9 cellular contexts compared by ENCODE assay signal in the genomic region with DNA sequence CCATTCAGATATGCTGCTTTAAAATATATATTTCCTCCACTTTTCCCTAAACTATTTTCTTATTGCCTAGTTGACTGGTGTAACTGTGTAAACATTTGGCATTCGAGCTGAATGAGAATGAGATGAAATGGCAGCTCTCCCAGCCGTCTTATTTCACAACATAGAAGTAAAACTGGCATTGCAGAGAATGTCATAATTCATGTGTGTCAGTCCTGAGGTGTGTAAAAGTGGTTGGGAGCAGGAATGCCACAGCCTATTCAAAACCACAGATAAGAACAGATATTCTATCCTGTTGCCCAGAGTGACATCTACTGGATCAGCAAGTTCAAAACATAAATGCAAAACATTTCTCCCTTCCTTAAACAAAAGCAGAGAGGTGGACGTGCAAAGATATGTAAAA.
A peak's percentile ranks its signal among the peaks of the same experiment; 100 is the strongest.
DNase-seq lines count a peak whose midpoint lies in the region; ATAC-seq and TF ChIP-seq lines count a peak whose summit lies in the region.
"Had no signal": no experiment of that assay in that cellular context is flagged by ENCODE, and none has a peak within 500 bp of the region (broad histone marks: within the 10 kb centered on the region; RNA-seq: fewer than 3 reads in every experiment).

No MANE protein-coding gene starts in this region.

- no peaks in the 10 kb centered on the region for H3K9me3 Mint-ChIP-seq in stimulated activated effector memory CD8-positive, alpha-beta T cell treated with anti-CD3 and anti-CD28 coated beads, Interleukin-12 subunit alpha, Interleukin-12 subunit beta, amount 100 ng/mL, for 72 hours

- TF ChIP-seq CTCF in AG04450 (IDR thresholded peaks at IDR 0.05; ENCODE audit: low read depth, low read length): peak; percentile 41

- POLR2A ChIA-PET in AG04450 (lab: Yijun Ruan, JAX): no interaction called here

- peak; percentile 83 for ATAC-seq in SK-N-SH treated with all-trans-retinoic acid at 6 μM for 48 hours
- ATAC-seq in HG03175 (IDR thresholded peaks at IDR 0.05; ENCODE audit: unreplicated experiment): no peak
- ATAC-seq in stimulated activated effector memory CD8-positive, alpha-beta T cell treated with anti-CD3 and anti-CD28 coated beads, Interleukin-12 subunit alpha, Interleukin-12 subunit beta, amount 100 ng/mL, for 72 hours: no peak

- CTCF ChIA-PET in AG04450 (lab: Charles Lee): interaction anchor here (0.6 to 1.8 kb wide), 5 partner anchors 13 to 198 kb away, joined by 3 to 9 read pairs (median 4); no protein-coding TSS in a partner anchor

- H3K27ac Mint-ChIP-seq in stimulated activated effector memory CD8-positive, alpha-beta T cell treated with anti-CD3 and anti-CD28 coated beads, Interleukin-12 subunit alpha, Interleukin-12 subunit beta, amount 100 ng/mL, for 72 hours: no peak overlapping the region

- no peaks in the 10 kb centered on the region for H3K27me3 ChIP-seq in AG04450 (ENCODE audit: control insufficient read depth, insufficient read depth, low read length)

- no peak overlapping the region for H3K4me3 ChIP-seq in AG04450 (ENCODE audit: low read depth, low read length)

- H3K9me3 ChIP-seq in AG04450 (ENCODE audit: control insufficient read depth, insufficient read depth, low read length): no peaks in the 10 kb centered on the region

- H3K27ac ChIP-seq in AG04450 (ENCODE audit: low read depth, low read length): no peak overlapping the region

- TF ChIP-seq EP300 in Ishikawa (IDR thresholded peaks at IDR 0.05; ENCODE audit: borderline replicate concordance): no peak; the same call in 1 of the 2 replicates

- peak; percentile 76 for TF ChIP-seq RAD21 in Ishikawa (IDR thresholded peaks at IDR 0.05; ENCODE audit: low read depth)

- H3K4me1 Mint-ChIP-seq in stimulated activated effector memory CD8-positive, alpha-beta T cell treated with anti-CD3 and anti-CD28 coated beads, Interleukin-12 subunit alpha, Interleukin-12 subunit beta, amount 100 ng/mL, for 72 hours: no peaks in the 10 kb centered on the region

- DNase-seq in AG04450 (ENCODE audit: low read depth, low spot score): peak; percentile 59
- peak; percentile 81 for DNase-seq in iris pigment epithelial cell (ENCODE audit: low read depth)
- DNase-seq in NOMO-1 treated with DMSO at 0.1 percent for 48 hours (lab: John Stamatoyannopoulos, UW; ENCODE audit: unreplicated experiment): no peak
- DNase-seq in stimulated activated effector memory CD8-positive, alpha-beta T cell treated with anti-CD3 and anti-CD28 coated beads, Interleukin-12 subunit alpha, Interleukin-12 subunit beta, amount 100 ng/mL, for 72 hours (ENCODE audit: low spot score in 2 of 2): no peak
- no peak for DNase-seq in 8988T
- DNase-seq: activated naive CD4-positive, alpha-beta T cell treated with Interleukin-2 at 50 U/mL for 16 hours had no signal

- H3K4me3 Mint-ChIP-seq in stimulated activated effector memory CD8-positive, alpha-beta T cell treated with anti-CD3 and anti-CD28 coated beads, Interleukin-12 subunit alpha, Interleukin-12 subunit beta, amount 100 ng/mL, for 72 hours: no peak overlapping the region

- no peaks in the 10 kb centered on the region for H3K36me3 Mint-ChIP-seq in stimulated activated effector memory CD8-positive, alpha-beta T cell treated with anti-CD3 and anti-CD28 coated beads, Interleukin-12 subunit alpha, Interleukin-12 subunit beta, amount 100 ng/mL, for 72 hours

TF ChIP-seq in Ishikawa, 13 proteins besides CTCF, POLR2A, EP300 and RAD21:
- TF ChIP-seq TEAD4 (IDR thresholded peaks at IDR 0.05) (peak; percentile 55; the same call in 1 of the 2 replicates), YY1 (IDR thresholded peaks at IDR 0.05; ENCODE audit: low read depth) (no peak), CEBPB (IDR thresholded peaks at IDR 0.05) (peak; percentile 85), NFIC (IDR thresholded peaks at IDR 0.05) (peak; percentile 52; the same call in 1 of the 2 replicates)
TF ChIP-seq in Ishikawa: peak in this region for 3.

TF ChIP-seq in SK-N-SH treated with all-trans-retinoic acid at 6 μM for 48 hours, 23 proteins besides CTCF, POLR2A, EP300 and RAD21:
- TF ChIP-seq, protein P1, sequence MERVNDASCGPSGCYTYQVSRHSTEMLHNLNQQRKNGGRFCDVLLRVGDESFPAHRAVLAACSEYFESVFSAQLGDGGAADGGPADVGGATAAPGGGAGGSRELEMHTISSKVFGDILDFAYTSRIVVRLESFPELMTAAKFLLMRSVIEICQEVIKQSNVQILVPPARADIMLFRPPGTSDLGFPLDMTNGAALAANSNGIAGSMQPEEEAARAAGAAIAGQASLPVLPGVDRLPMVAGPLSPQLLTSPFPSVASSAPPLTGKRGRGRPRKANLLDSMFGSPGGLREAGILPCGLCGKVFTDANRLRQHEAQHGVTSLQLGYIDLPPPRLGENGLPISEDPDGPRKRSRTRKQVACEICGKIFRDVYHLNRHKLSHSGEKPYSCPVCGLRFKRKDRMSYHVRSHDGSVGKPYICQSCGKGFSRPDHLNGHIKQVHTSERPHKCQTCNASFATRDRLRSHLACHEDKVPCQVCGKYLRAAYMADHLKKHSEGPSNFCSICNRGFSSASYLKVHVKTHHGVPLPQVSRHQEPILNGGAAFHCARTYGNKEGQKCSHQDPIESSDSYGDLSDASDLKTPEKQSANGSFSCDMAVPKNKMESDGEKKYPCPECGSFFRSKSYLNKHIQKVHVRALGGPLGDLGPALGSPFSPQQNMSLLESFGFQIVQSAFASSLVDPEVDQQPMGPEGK (CRISPR knock-in tag; IDR thresholded peaks at IDR 0.05; ENCODE audit: borderline replicate concordance): no peak
- TF ChIP-seq, protein P2, sequence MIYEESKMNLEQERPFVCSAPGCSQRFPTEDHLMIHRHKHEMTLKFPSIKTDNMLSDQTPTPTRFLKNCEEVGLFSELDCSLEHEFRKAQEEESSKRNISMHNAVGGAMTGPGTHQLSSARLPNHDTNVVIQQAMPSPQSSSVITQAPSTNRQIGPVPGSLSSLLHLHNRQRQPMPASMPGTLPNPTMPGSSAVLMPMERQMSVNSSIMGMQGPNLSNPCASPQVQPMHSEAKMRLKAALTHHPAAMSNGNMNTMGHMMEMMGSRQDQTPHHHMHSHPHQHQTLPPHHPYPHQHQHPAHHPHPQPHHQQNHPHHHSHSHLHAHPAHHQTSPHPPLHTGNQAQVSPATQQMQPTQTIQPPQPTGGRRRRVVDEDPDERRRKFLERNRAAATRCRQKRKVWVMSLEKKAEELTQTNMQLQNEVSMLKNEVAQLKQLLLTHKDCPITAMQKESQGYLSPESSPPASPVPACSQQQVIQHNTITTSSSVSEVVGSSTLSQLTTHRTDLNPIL (CRISPR knock-in tag; IDR thresholded peaks at IDR 0.05; ENCODE audit: low read depth): no peak
- no peak for TF ChIP-seq PPARA (CRISPR knock-in tag; IDR thresholded peaks at IDR 0.05; ENCODE audit: borderline replicate concordance)
- no peak for TF ChIP-seq TCF4 (CRISPR knock-in tag; IDR thresholded peaks at IDR 0.05; ENCODE audit: borderline replicate concordance)
- TF ChIP-seq, protein P3, sequence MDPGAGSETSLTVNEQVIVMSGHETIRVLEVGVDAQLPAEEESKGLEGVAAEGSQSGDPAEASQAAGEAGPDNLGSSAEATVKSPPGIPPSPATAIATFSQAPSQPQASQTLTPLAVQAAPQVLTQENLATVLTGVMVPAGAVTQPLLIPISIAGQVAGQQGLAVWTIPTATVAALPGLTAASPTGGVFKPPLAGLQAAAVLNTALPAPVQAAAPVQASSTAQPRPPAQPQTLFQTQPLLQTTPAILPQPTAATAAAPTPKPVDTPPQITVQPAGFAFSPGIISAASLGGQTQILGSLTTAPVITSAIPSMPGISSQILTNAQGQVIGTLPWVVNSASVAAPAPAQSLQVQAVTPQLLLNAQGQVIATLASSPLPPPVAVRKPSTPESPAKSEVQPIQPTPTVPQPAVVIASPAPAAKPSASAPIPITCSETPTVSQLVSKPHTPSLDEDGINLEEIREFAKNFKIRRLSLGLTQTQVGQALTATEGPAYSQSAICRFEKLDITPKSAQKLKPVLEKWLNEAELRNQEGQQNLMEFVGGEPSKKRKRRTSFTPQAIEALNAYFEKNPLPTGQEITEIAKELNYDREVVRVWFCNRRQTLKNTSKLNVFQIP (CRISPR knock-in tag; IDR thresholded peaks at IDR 0.05; ENCODE audit: borderline replicate concordance, low read depth): no peak
- no peak for TF ChIP-seq ZNF565 (CRISPR knock-in tag; conservative IDR thresholded peaks at IDR 0.05; ENCODE audit: low read depth)
- TF ChIP-seq ZNF70 (CRISPR knock-in tag; IDR thresholded peaks at IDR 0.05): no peak
- TF ChIP-seq ZFP3 (CRISPR knock-in tag; IDR thresholded peaks at IDR 0.05): no peak
- TF ChIP-seq RARB (CRISPR knock-in tag; IDR thresholded peaks at IDR 0.05): no peak
- no peak for TF ChIP-seq ARNTL (CRISPR knock-in tag; IDR thresholded peaks at IDR 0.05; ENCODE audit: borderline replicate concordance, low read depth)
- TF ChIP-seq OSR1 (CRISPR knock-in tag; IDR thresholded peaks at IDR 0.05): no peak
TF ChIP-seq in SK-N-SH treated with all-trans-retinoic acid at 6 μM for 48 hours: peak in this region for 0.

Comparison
In these comparisons a context has a peak if more than half of its experiments do, and no peak if none do; other contexts are left out.
1. DNase-seq: peak in AG04450 (single experiment) and iris pigment epithelial cell (single experiment); none in NOMO-1 treated with DMSO at 0.1 percent for 48 hours (single experiment), stimulated activated effector memory CD8-positive, alpha-beta T cell treated with anti-CD3 and anti-CD28 coated beads, Interleukin-12 subunit alpha, Interleukin-12 subunit beta, amount 100 ng/mL, for 72 hours (0 of 2) and 8988T (single experiment).